10 cellular contexts compared by ENCODE assay signal in genomic region chr7:16550671-16551070, GRCh38. TPM values are rescaled to one million over a fixed set of nuclear protein-coding genes. Genes with fewer than 3 reads are reported as not detected.
"Had no signal": no experiment of that assay in that cellular context is flagged by ENCODE, and none has a peak within 500 bp of the region (broad histone marks: within the 10 kb centered on the region; RNA-seq: fewer than 3 reads in every experiment).

No MANE protein-coding gene starts in this region.

- H3K9me3 Mint-ChIP-seq: IgD-negative memory B cell had no signal

- H3K27ac Mint-ChIP-seq: IgD-negative memory B cell had no signal

- H3K4me1 Mint-ChIP-seq: IgD-negative memory B cell had no signal

- FAIRE-seq: HepG2, HTR-8/SVneo had no signal

- H3K4me2 ChIP-seq: KMS-11 had no signal

- H3K9ac ChIP-seq: KMS-11 had no signal

- H3K4me3 Mint-ChIP-seq: IgD-negative memory B cell had no signal

- H3K27me3 Mint-ChIP-seq: IgD-negative memory B cell had no signal

- H3K36me3 Mint-ChIP-seq: IgD-negative memory B cell had no signal

- DNase-seq: IMR-90, KBM-7, KG1 had no signal

- H3K27ac ChIP-seq: HL-60, KMS-11 had no signal

- ATAC-seq: HepG2 had no signal

RNA-seq across cellular contexts. Expression of gene LRRC72, which starts 24.0 kb away (rescaled TPM):
- total RNA-seq: HepG2, HT-29, HT1080, IMR-90 had no signal
- polyA plus RNA-seq: HepG2, IgD-negative memory B cell, IMR-90 had no signal
